Comparison of ENCODE assay signal across 1 cellular context in the genomic region with DNA sequence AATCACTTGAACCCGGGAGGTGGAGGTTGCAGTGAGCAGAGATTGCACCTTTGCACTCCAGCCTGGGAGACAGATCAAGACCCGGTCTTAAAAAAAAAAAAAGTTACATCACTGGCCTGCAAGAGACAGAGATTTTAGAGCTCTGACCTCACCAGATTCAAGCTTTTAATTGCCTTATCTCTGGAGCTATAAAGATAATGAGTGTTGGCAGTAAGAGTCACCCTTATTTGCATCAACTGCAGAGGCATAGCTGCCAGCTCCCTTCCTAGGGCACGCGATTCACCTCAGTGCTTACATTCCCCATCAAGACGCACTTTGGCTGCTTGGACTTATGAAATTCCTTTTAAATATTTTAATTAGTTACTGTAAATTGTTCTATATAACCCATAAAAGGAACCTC.
TF ChIP-seq lines count a peak whose summit lies in the region.

No MANE protein-coding gene starts in this region.

TF ChIP-seq in HEK293, 187 proteins besides CTCF, POLR2A, EP300 and RAD21 (continued from another document and continues in another):
- TF ChIP-seq, protein P1, sequence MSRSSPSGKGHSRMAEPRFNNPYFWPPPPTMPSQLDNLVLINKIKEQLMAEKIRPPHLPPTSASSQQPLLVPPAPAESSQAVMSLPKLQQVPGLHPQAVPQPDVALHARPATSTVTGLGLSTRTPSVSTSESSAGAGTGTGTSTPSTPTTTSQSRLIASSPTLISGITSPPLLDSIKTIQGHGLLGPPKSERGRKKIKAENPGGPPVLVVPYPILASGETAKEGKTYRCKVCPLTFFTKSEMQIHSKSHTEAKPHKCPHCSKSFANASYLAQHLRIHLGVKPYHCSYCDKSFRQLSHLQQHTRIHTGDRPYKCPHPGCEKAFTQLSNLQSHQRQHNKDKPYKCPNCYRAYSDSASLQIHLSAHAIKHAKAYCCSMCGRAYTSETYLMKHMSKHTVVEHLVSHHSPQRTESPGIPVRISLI (tag by site-specific recombination; IDR thresholded peaks at IDR 0.05) = peak; percentile 88
- TF ChIP-seq ZNF37A (tag by site-specific recombination; IDR thresholded peaks at IDR 0.05) = no peak
- TF ChIP-seq ZBTB7A (tag by site-specific recombination; IDR thresholded peaks at IDR 0.05; ENCODE audit: low read depth) = 0 out of 2 replicates have a peak, but pooled peaks have one; percentile 13
- peak; percentile 67; the same call in 1 of the 2 replicates for TF ChIP-seq ZNF391 (tag by site-specific recombination; IDR thresholded peaks at IDR 0.05; ENCODE audit: borderline replicate concordance, low read depth)
- 0 out of 2 replicates have a peak, but pooled peaks have one; percentile 40 for TF ChIP-seq ZNF600 (tag by site-specific recombination; IDR thresholded peaks at IDR 0.05)
- no peak for TF ChIP-seq ZBTB48 (tag by site-specific recombination; IDR thresholded peaks at IDR 0.05)
- TF ChIP-seq ZNF280C (tag by site-specific recombination; IDR thresholded peaks at IDR 0.05) = no peak
- TF ChIP-seq ZNF221 (tag by site-specific recombination; IDR thresholded peaks at IDR 0.05; ENCODE audit: borderline replicate concordance) = no peak
- TF ChIP-seq, protein P2, sequence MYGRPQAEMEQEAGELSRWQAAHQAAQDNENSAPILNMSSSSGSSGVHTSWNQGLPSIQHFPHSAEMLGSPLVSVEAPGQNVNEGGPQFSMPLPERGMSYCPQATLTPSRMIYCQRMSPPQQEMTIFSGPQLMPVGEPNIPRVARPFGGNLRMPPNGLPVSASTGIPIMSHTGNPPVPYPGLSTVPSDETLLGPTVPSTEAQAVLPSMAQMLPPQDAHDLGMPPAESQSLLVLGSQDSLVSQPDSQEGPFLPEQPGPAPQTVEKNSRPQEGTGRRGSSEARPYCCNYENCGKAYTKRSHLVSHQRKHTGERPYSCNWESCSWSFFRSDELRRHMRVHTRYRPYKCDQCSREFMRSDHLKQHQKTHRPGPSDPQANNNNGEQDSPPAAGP (tag by site-specific recombination; IDR thresholded peaks at IDR 0.05) = 0 out of 2 replicates have a peak, but pooled peaks have one; percentile 47
- TF ChIP-seq ZNF670 (tag by site-specific recombination; IDR thresholded peaks at IDR 0.05; ENCODE audit: low read depth) = no peak
- no peak for TF ChIP-seq ZNF155 (tag by site-specific recombination; IDR thresholded peaks at IDR 0.05)
- TF ChIP-seq ZNF350 (tag by site-specific recombination; IDR thresholded peaks at IDR 0.05) = no peak
- no peak for TF ChIP-seq ZNF184 (tag by site-specific recombination; IDR thresholded peaks at IDR 0.05)
- no peak for TF ChIP-seq ZNF26 (tag by site-specific recombination; IDR thresholded peaks at IDR 0.05)
- TF ChIP-seq BCL11A (tag by site-specific recombination; IDR thresholded peaks at IDR 0.05; ENCODE audit: low read depth) = peak; percentile 95
- no peak for TF ChIP-seq ZNF341 (tag by site-specific recombination; IDR thresholded peaks at IDR 0.05; ENCODE audit: low read depth)
- TF ChIP-seq, protein P3, sequence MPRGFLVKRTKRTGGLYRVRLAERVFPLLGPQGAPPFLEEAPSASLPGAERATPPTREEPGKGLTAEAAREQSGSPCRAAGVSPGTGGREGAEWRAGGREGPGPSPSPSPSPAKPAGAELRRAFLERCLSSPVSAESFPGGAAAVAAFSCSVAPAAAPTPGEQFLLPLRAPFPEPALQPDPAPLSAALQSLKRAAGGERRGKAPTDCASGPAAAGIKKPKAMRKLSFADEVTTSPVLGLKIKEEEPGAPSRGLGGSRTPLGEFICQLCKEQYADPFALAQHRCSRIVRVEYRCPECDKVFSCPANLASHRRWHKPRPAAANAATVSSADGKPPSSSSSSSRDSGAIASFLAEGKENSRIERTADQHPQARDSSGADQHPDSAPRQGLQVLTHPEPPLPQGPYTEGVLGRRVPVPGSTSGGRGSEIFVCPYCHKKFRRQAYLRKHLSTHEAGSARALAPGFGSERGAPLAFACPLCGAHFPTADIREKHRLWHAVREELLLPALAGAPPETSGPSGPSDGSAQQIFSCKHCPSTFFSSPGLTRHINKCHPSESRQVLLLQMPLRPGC (tag by site-specific recombination; IDR thresholded peaks at IDR 0.05) = peak; percentile 89
- TF ChIP-seq ZNF76 (tag by site-specific recombination; IDR thresholded peaks at IDR 0.05; ENCODE audit: borderline replicate concordance, low read depth) = peak; percentile 21; the same call in 1 of the 2 replicates
- TF ChIP-seq ZNF292 (tag by site-specific recombination; IDR thresholded peaks at IDR 0.05; ENCODE audit: borderline replicate concordance, low read depth) = no peak
- TF ChIP-seq ZNF132 (tag by site-specific recombination; IDR thresholded peaks at IDR 0.05; ENCODE audit: borderline replicate concordance) = no peak
- peak; percentile 41; the same call in 1 of the 2 replicates for TF ChIP-seq IKZF3 (tag by site-specific recombination; IDR thresholded peaks at IDR 0.05)
- TF ChIP-seq ZNF513 (tag by site-specific recombination; IDR thresholded peaks at IDR 0.05) = no peak
- no peak for TF ChIP-seq ZNF626 (tag by site-specific recombination; IDR thresholded peaks at IDR 0.05)
- no peak for TF ChIP-seq KLF9 (tag by site-specific recombination; IDR thresholded peaks at IDR 0.05; ENCODE audit: low read depth)
- no peak for TF ChIP-seq ZNF148 (tag by site-specific recombination; IDR thresholded peaks at IDR 0.05; ENCODE audit: borderline replicate concordance)
- TF ChIP-seq ZFHX2 (tag by site-specific recombination; conservative IDR thresholded peaks at IDR 0.05) = no peak
- 0 out of 2 replicates have a peak, but pooled peaks have one; percentile 15 for TF ChIP-seq KLF1 (tag by site-specific recombination; IDR thresholded peaks at IDR 0.05)
- TF ChIP-seq ZBTB1 (tag by site-specific recombination; IDR thresholded peaks at IDR 0.05) = no peak; the same call in 1 of the 2 replicates
- TF ChIP-seq ZNF426 (tag by site-specific recombination; IDR thresholded peaks at IDR 0.05) = no peak
- TF ChIP-seq ZBTB8A (tag by site-specific recombination; IDR thresholded peaks at IDR 0.05) = 0 out of 2 replicates have a peak, but pooled peaks have one; percentile 23
- TF ChIP-seq ZNF433 (tag by site-specific recombination; IDR thresholded peaks at IDR 0.05; ENCODE audit: low read depth) = no peak
- TF ChIP-seq HOXC10 (CRISPR knock-in tag; IDR thresholded peaks at IDR 0.05) = no peak
- TF ChIP-seq EGR2 (tag by site-specific recombination; IDR thresholded peaks at IDR 0.05; ENCODE audit: low read depth) = no peak
- TF ChIP-seq ZNF146 (tag by site-specific recombination; IDR thresholded peaks at IDR 0.05) = no peak
- no peak for TF ChIP-seq ZNF561 (tag by site-specific recombination; IDR thresholded peaks at IDR 0.05; ENCODE audit: borderline replicate concordance)
- TF ChIP-seq, protein P4, sequence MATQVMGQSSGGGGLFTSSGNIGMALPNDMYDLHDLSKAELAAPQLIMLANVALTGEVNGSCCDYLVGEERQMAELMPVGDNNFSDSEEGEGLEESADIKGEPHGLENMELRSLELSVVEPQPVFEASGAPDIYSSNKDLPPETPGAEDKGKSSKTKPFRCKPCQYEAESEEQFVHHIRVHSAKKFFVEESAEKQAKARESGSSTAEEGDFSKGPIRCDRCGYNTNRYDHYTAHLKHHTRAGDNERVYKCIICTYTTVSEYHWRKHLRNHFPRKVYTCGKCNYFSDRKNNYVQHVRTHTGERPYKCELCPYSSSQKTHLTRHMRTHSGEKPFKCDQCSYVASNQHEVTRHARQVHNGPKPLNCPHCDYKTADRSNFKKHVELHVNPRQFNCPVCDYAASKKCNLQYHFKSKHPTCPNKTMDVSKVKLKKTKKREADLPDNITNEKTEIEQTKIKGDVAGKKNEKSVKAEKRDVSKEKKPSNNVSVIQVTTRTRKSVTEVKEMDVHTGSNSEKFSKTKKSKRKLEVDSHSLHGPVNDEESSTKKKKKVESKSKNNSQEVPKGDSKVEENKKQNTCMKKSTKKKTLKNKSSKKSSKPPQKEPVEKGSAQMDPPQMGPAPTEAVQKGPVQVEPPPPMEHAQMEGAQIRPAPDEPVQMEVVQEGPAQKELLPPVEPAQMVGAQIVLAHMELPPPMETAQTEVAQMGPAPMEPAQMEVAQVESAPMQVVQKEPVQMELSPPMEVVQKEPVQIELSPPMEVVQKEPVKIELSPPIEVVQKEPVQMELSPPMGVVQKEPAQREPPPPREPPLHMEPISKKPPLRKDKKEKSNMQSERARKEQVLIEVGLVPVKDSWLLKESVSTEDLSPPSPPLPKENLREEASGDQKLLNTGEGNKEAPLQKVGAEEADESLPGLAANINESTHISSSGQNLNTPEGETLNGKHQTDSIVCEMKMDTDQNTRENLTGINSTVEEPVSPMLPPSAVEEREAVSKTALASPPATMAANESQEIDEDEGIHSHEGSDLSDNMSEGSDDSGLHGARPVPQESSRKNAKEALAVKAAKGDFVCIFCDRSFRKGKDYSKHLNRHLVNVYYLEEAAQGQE (tag by site-specific recombination; IDR thresholded peaks at IDR 0.05) = no peak
- TF ChIP-seq, protein P5, sequence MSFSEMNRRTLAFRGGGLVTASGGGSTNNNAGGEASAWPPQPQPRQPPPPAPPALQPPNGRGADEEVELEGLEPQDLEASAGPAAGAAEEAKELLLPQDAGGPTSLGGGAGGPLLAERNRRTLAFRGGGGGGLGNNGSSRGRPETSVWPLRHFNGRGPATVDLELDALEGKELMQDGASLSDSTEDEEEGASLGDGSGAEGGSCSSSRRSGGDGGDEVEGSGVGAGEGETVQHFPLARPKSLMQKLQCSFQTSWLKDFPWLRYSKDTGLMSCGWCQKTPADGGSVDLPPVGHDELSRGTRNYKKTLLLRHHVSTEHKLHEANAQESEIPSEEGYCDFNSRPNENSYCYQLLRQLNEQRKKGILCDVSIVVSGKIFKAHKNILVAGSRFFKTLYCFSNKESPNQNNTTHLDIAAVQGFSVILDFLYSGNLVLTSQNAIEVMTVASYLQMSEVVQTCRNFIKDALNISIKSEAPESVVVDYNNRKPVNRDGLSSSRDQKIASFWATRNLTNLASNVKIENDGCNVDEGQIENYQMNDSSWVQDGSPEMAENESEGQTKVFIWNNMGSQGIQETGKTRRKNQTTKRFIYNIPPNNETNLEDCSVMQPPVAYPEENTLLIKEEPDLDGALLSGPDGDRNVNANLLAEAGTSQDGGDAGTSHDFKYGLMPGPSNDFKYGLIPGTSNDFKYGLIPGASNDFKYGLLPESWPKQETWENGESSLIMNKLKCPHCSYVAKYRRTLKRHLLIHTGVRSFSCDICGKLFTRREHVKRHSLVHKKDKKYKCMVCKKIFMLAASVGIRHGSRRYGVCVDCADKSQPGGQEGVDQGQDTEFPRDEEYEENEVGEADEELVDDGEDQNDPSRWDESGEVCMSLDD (tag by site-specific recombination; IDR thresholded peaks at IDR 0.05) = no peak
